Comparison of ENCODE assay signal across 1 cellular context in the genomic region with DNA sequence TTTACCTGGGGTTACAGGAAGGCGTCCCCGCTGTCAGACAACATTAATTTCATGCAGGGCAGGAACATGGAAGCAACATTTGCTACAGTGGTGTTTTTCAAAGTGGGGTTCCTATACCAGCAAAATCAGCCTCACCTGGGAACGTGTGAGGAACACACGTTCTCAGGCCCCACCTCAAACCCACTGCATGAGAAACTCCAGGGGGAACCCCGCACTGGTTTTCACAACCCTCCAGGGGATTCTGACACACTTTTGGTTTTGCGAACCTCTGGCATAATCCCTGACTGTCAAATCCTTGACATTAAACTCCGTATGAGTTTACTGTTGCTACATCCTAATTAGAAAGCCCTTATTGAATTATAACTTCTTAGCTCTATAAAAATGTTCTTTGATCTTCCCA.
TF ChIP-seq lines count a peak whose summit lies in the region.

No MANE protein-coding gene starts in this region.

TF ChIP-seq in GM12878, 131 proteins besides CTCF, POLR2A, EP300 and RAD21:
- TF ChIP-seq NFYA (IDR thresholded peaks at IDR 0.05; ENCODE audit: borderline replicate concordance, low read depth, low read length) (no peak), MEF2B (IDR thresholded peaks at IDR 0.05; ENCODE audit: partially characterized antibody, poor library complexity, severe bottlenecking) (peak; percentile 46), RUNX3 (IDR thresholded peaks at IDR 0.05; ENCODE audit: low read length) (peak; percentile 34; the same call in 1 of the 2 replicates), CBFB (IDR thresholded peaks at IDR 0.05; ENCODE audit: low read depth) (no peak)
- TF ChIP-seq, protein P1, sequence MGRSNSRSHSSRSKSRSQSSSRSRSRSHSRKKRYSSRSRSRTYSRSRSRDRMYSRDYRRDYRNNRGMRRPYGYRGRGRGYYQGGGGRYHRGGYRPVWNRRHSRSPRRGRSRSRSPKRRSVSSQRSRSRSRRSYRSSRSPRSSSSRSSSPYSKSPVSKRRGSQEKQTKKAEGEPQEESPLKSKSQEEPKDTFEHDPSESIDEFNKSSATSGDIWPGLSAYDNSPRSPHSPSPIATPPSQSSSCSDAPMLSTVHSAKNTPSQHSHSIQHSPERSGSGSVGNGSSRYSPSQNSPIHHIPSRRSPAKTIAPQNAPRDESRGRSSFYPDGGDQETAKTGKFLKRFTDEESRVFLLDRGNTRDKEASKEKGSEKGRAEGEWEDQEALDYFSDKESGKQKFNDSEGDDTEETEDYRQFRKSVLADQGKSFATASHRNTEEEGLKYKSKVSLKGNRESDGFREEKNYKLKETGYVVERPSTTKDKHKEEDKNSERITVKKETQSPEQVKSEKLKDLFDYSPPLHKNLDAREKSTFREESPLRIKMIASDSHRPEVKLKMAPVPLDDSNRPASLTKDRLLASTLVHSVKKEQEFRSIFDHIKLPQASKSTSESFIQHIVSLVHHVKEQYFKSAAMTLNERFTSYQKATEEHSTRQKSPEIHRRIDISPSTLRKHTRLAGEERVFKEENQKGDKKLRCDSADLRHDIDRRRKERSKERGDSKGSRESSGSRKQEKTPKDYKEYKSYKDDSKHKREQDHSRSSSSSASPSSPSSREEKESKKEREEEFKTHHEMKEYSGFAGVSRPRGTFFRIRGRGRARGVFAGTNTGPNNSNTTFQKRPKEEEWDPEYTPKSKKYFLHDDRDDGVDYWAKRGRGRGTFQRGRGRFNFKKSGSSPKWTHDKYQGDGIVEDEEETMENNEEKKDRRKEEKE (IDR thresholded peaks at IDR 0.05), result no peak
